ENCODE assay signal across 8 cellular contexts in genomic region chr6:52576392-52577021, GRCh38. TPM values are rescaled to one million over a fixed set of nuclear protein-coding genes. Genes with fewer than 3 reads are reported as not detected.
DNase-seq lines count a peak whose midpoint lies in the region; ATAC-seq and TF ChIP-seq lines count a peak whose summit lies in the region.

No MANE protein-coding gene starts in this region.

- peak overlapping the region; percentile 71 for H4K12ac ChIP-seq in trophoblast cell (ENCODE audit: low read depth, low read length)

- H3K27ac ChIP-seq in RWPE1 (peak overlapping the region; percentile 95), trophoblast cell (ENCODE audit: low read depth, low read length) (peak overlapping the region; percentile 75), uterus (peak overlapping the region; percentile 94 to 99)

- peak overlapping the region; percentile 90 for H3K9ac ChIP-seq in trophoblast cell (ENCODE audit: low read length)

- POLR2A ChIA-PET in RWPE1 (lab: Yijun Ruan, JAX; ENCODE audit: low non-redundant PET): interaction anchor here (1.8 kb wide), 1 partner anchor 72 kb away, joined by 10 read pairs; no protein-coding TSS in a partner anchor

- peak overlapping the region; percentile 75 for H4K91ac ChIP-seq in trophoblast cell (ENCODE audit: low read depth, low read length)

- H3K4me1 ChIP-seq in trophoblast cell (ENCODE audit: control insufficient read depth in 1 of 2, insufficient read depth in 2 of 2, low read length in 2 of 2) (peaks cover 32 to 39% of the 10 kb centered on the region in 2 experiments), uterus (peaks cover 5 to 7% of the 10 kb centered on the region in 2 donors)

- H3K36me3 ChIP-seq in trophoblast cell (ENCODE audit: control insufficient read depth in 1 of 2, insufficient read depth in 2 of 2, low read length in 2 of 2) (no peaks in the 10 kb centered on the region), uterus (no peaks in the 10 kb centered on the region)

- H3K14ac ChIP-seq in trophoblast cell (ENCODE audit: low read length): peak overlapping the region; percentile 90

- peak overlapping the region; percentile 15 for H4K8ac ChIP-seq in trophoblast cell (ENCODE audit: low read depth, low read length)

- no peak overlapping the region for H3K23ac ChIP-seq in trophoblast cell (ENCODE audit: low read length)

- no CpG with 5 or more reads among the region's 51 CpGs for WGBS in trophoblast cell (ENCODE audit: extremely low coverage, insufficient coverage, insufficient read length)

- H2BK12ac ChIP-seq in trophoblast cell (ENCODE audit: low read length): peak overlapping the region; percentile 19

- peak overlapping the region; percentile 90 for H3K4me3 ChIP-seq in trophoblast cell (ENCODE audit: low read depth, low read length)
- peak overlapping the region; percentile 69 to 75 for H3K4me3 ChIP-seq in uterus

- H2BK120ac ChIP-seq in trophoblast cell (ENCODE audit: insufficient read depth, low read length, poor library complexity): peak overlapping the region; percentile 79

- peak overlapping the region; percentile 79 for H3K4me2 ChIP-seq in trophoblast cell (ENCODE audit: low read length)

- no peaks in the 10 kb centered on the region for H3K9me3 ChIP-seq in trophoblast cell (ENCODE audit: insufficient read depth, low read depth, low read length)
- no peaks in the 10 kb centered on the region for H3K9me3 ChIP-seq in uterus

- H3K4ac ChIP-seq in trophoblast cell (ENCODE audit: low read depth, low read length): peak overlapping the region; percentile 28

- ATAC-seq in GM19467 (IDR thresholded peaks at IDR 0.05; ENCODE audit: unreplicated experiment) (peak; percentile 63), HG03575 (IDR thresholded peaks at IDR 0.05; ENCODE audit: extremely low read depth, insufficient number of reproducible peaks, low FRiP score, unreplicated experiment) (peak; percentile 35)

- H3K27me3 ChIP-seq in trophoblast cell (ENCODE audit: insufficient read depth, low read length): no peaks in the 10 kb centered on the region
- no peaks in the 10 kb centered on the region for H3K27me3 ChIP-seq in uterus

- H3K79me1 ChIP-seq in trophoblast cell (ENCODE audit: low read length): peaks cover 15% of the 10 kb centered on the region

- H2BK5ac ChIP-seq in trophoblast cell (ENCODE audit: low read depth, low read length, poor library complexity): peak overlapping the region; percentile 42

- peaks cover 13% of the 10 kb centered on the region for H3K79me2 ChIP-seq in trophoblast cell (ENCODE audit: control insufficient read depth, insufficient read depth, low read length, poor library complexity)

- peak; percentile 56 for TF ChIP-seq CTCF in RWPE1 (conservative IDR thresholded peaks at IDR 0.05; ENCODE audit: low read depth)
- TF ChIP-seq CTCF in uterus (IDR thresholded peaks at IDR 0.05): peak; percentile 49 to 51 (median 50)

- peak overlapping the region; percentile 31 for H2AK5ac ChIP-seq in trophoblast cell (ENCODE audit: low read length)

- H3K18ac ChIP-seq in trophoblast cell (ENCODE audit: low read length): peak overlapping the region; percentile 85

- DNase-seq in DMS 273 treated with DMSO at 0.1 percent for 48 hours (lab: John Stamatoyannopoulos, UW) (peak; percentile 62), RWPE1 (ENCODE audit: low spot score) (peak; percentile 64), head of caudate nucleus (peak in 35 of 42 donors; percentile 22 to 75 (median 44)), trophoblast cell (peak; percentile 67 to 74), uterus (peak in 1 of 2 donors; percentile 70)
- DNase-seq in activated naive CD4-positive, alpha-beta T cell treated with Interleukin-2 at 50 U/mL for 16 hours: peak; percentile 67

- intact Hi-C loops in head of caudate nucleus (cut with DNase I): loop anchor here (5.0 to 10.0 kb wide), 2 partner anchors 62 to 154 kb away; partner anchors contain the start of gene EFHC1
- intact Hi-C loops in uterus (cut with DNase I; ENCODE audit: low total_unique reads): loop anchor here (10.0 kb wide), 1 partner anchor 62 kb away; no protein-coding TSS in a partner anchor

- peak overlapping the region; percentile 66 for H2AFZ ChIP-seq in trophoblast cell (ENCODE audit: insufficient read depth, low read length, poor library complexity)

- CTCF ChIA-PET in RWPE1 (lab: Yijun Ruan, JAX): interaction anchor here (0.6 to 1.2 kb wide), 6 partner anchors 18 to 407 kb away, joined by 3 to 10 read pairs (median 3); no protein-coding TSS in a partner anchor

- peak; percentile 55 to 70 for TF ChIP-seq POLR2A in uterus (IDR thresholded peaks at IDR 0.05)

RNA-seq across cellular contexts. Expression of gene TRAM2, which starts 0.4 kb away (rescaled TPM):
- 30.3 and 31.3 TPM in 2 replicates for polyA plus RNA-seq in trophoblast cell (2013)
- total RNA-seq in uterus: 10 to 100 TPM in 2 of 4 donors, 1 to 10 TPM in 2; 3.8 to 33.2 (median 17.6) TPM
